20 cellular contexts compared by ENCODE assay signal in the genomic region with DNA sequence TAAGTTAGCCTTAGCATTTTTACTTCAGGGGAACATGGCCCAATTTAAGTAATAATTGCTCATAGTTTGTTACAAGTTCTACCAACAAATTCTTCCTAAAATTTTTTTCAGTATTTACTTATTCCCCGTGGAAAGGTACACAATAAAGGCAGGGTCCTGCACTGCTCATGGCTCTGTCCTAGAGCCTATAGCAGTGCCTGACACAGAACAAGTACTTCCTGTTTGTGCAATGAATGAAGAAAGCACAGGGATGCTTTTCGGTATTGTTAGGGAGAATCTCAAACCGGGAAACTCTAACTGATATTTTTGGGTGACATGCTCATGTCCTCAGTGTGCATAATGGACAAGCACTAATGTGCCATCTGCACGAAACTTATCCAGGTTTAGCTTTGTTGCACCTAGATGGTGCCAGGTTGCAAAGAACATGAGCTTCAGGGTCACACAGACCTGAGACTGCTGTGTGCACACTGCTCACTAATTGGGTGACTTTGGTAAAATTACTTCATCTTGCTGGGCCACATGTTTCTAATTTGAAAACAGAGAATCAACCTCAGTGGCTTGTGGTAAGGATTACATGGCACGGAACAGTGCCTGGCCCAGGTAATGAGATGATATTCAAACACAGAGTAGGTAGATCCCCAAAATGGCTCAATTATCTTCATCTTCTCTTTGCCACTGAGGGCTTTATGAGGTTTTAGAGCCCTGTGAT.
A peak's percentile ranks its signal among the peaks of the same experiment; 100 is the strongest.
DNase-seq lines count a peak whose midpoint lies in the region; ATAC-seq and TF ChIP-seq lines count a peak whose summit lies in the region.
"Had no signal": no experiment of that assay in that cellular context is flagged by ENCODE, and none has a peak within 500 bp of the region (broad histone marks: within the 10 kb centered on the region; RNA-seq: fewer than 3 reads in every experiment).

No MANE protein-coding gene starts in this region.

- no peak overlapping the region for H3K4me3 Mint-ChIP-seq in activated CD4-positive, alpha-beta memory T cell treated with anti-CD3 and anti-CD28 coated beads, Interleukin-2, amount 10 ng/mL, durations not matched to agents 7 days and 5 days
- H3K4me3 Mint-ChIP-seq: T-helper 2 cell treated with Interferon-gamma antibody and Interleukin-4, amounts not matched to agents 5 μg/mL and 100 μg/mL, for 36 hours had no signal

- CTCF ChIA-PET in activated CD4-positive, alpha-beta memory T cell treated with anti-CD3 and anti-CD28 coated beads, Interleukin-2, amount 10 ng/mL, durations not matched to agents 7 days and 5 days (lab: Charles Lee), result no interaction called here

- H3K4me2 ChIP-seq in hepatocyte, result no peak overlapping the region

- H3K27ac ChIP-seq in hepatocyte, result no peak overlapping the region

- H3K27me3 Mint-ChIP-seq in activated CD4-positive, alpha-beta memory T cell treated with anti-CD3 and anti-CD28 coated beads, Interleukin-2, amount 10 ng/mL, durations not matched to agents 7 days and 5 days, result no peaks in the 10 kb centered on the region

- POLR2A ChIA-PET in activated CD4-positive, alpha-beta memory T cell treated with anti-CD3 and anti-CD28 coated beads, Interleukin-2, amount 10 ng/mL, durations not matched to agents 7 days and 5 days (lab: Charles Lee), result no interaction called here

- DNase-seq in NOMO-1 (lab: John Stamatoyannopoulos, UW; ENCODE audit: unreplicated experiment in 2 of 2) (no peak), lower leg skin (ENCODE audit: low spot score in 2 of 2) (no peak), hepatocyte (ENCODE audit: low spot score) (no peak)
- no peak for DNase-seq in activated CD4-positive, alpha-beta memory T cell treated with anti-CD3 and anti-CD28 coated beads, Interleukin-2, amount 10 ng/mL, durations not matched to agents 7 days and 5 days
- DNase-seq: Calu3; central memory CD4-positive, alpha-beta T cell; effector memory CD4-positive, alpha-beta T cell; H7; hypothalamus; left cardiac atrium; NCI-H1092; NCI-H2171 treated with DMSO at 0.1 percent for 48 hours; SHP77; stimulated activated naive CD4-positive, alpha-beta T cell treated with Interleukin-2 at 50 U/mL for 16 hours had no signal

- H3K79me2 ChIP-seq in hepatocyte, result no peaks in the 10 kb centered on the region

- H3K27ac Mint-ChIP-seq in activated CD4-positive, alpha-beta memory T cell treated with anti-CD3 and anti-CD28 coated beads, Interleukin-2, amount 10 ng/mL, durations not matched to agents 7 days and 5 days, result no peak overlapping the region
- H3K27ac Mint-ChIP-seq: T-helper 2 cell treated with Interferon-gamma antibody and Interleukin-4, amounts not matched to agents 5 μg/mL and 100 μg/mL, for 36 hours had no signal

- H3K9me2 ChIP-seq in hepatocyte (replicated peaks; ENCODE audit: insufficient read depth), result no peaks in the 10 kb centered on the region

- H3K4me3 ChIP-seq in lower leg skin (ENCODE audit: low read depth, poor library complexity, severe bottlenecking) (no peak overlapping the region), hepatocyte (no peak overlapping the region)
- H3K4me3 ChIP-seq: K562 had no signal

- TF ChIP-seq POLR2A in lower leg skin (IDR thresholded peaks at IDR 0.05), result no peak

- no peaks in the 10 kb centered on the region for H3K36me3 Mint-ChIP-seq in activated CD4-positive, alpha-beta memory T cell treated with anti-CD3 and anti-CD28 coated beads, Interleukin-2, amount 10 ng/mL, durations not matched to agents 7 days and 5 days (ENCODE audit: low read depth)

- WGBS in lower leg skin, 2 donors, result 76 to 83% methylated on average over 5 of the region's 5 CpGs
- WGBS in hepatocyte (ENCODE audit: low lambda C conversion rate, missing lambda C conversion rate), result 79% methylated on average over 5 of the region's 5 CpGs

- ATAC-seq in GM18511 (IDR thresholded peaks at IDR 0.05; ENCODE audit: unreplicated experiment) (peak; percentile 86), GM19455 (IDR thresholded peaks at IDR 0.05; ENCODE audit: unreplicated experiment) (peak; percentile 69), HG02870 (IDR thresholded peaks at IDR 0.05; ENCODE audit: unreplicated experiment) (peak; percentile 91), HG03469 (IDR thresholded peaks at IDR 0.05; ENCODE audit: unreplicated experiment) (peak; percentile 91)
- ATAC-seq: K562, left cardiac atrium had no signal

- no peaks in the 10 kb centered on the region for H4K20me1 ChIP-seq in hepatocyte (ENCODE audit: insufficient read depth, poor library complexity, severe bottlenecking)

- no peak for TF ChIP-seq CTCF in lower leg skin (IDR thresholded peaks at IDR 0.05)
- TF ChIP-seq CTCF in hepatocyte (IDR thresholded peaks at IDR 0.05; ENCODE audit: poor library complexity), result no peak

- peaks cover 12% of the 10 kb centered on the region for H3K4me1 ChIP-seq in hepatocyte (ENCODE audit: insufficient read depth)

- no peak overlapping the region for H2AFZ ChIP-seq in hepatocyte

- H3K4me1 Mint-ChIP-seq in activated CD4-positive, alpha-beta memory T cell treated with anti-CD3 and anti-CD28 coated beads, Interleukin-2, amount 10 ng/mL, durations not matched to agents 7 days and 5 days, result no peaks in the 10 kb centered on the region

- no peaks in the 10 kb centered on the region for H3K36me3 ChIP-seq in hepatocyte (replicated peaks; ENCODE audit: insufficient read depth, low read depth)

- no peaks in the 10 kb centered on the region for H3K9me3 ChIP-seq in hepatocyte (ENCODE audit: low read depth)

- H3K27me3 ChIP-seq in hepatocyte, result no peaks in the 10 kb centered on the region

- no peaks in the 10 kb centered on the region for H3K9me3 Mint-ChIP-seq in activated CD4-positive, alpha-beta memory T cell treated with anti-CD3 and anti-CD28 coated beads, Interleukin-2, amount 10 ng/mL, durations not matched to agents 7 days and 5 days
- H3K9me3 Mint-ChIP-seq: T-helper 2 cell treated with Interferon-gamma antibody and Interleukin-4, amounts not matched to agents 5 μg/mL and 100 μg/mL, for 36 hours had no signal

- intact Hi-C loops in lower leg skin (cut with DNase I; ENCODE audit: low total_unique reads), result no loop called here
